In the genomic region with DNA sequence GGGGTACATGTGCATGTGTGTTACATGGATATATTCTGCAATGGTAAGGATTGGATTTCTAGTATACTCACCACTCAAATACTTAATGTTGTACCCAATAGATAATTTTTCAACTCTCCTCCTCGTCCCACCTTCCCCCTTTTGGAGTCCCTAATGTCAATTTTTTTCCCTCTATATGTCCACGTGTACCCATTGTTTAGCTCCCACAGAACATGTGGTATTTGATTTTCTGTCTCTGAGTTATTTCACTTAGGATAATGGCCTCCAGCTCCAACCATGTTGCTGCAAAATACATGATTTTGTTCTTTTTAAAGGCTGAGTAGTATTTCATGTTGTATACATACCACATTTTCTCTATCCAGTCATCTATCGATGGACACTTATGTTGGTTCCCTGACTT, we compare ENCODE assay signal across 29 cellular contexts.
DNase-seq lines count a peak whose midpoint lies in the region; ATAC-seq, FAIRE-seq and TF ChIP-seq lines count a peak whose summit lies in the region.
"Had no signal": no experiment of that assay in that cellular context is flagged by ENCODE, and none has a peak within 500 bp of the region (broad histone marks: within the 10 kb centered on the region; RNA-seq: fewer than 3 reads in every experiment).

No MANE protein-coding gene starts in this region.

- no peaks in the 10 kb centered on the region for H3K79me2 ChIP-seq in HepG2 (ENCODE audit: insufficient read depth, low read length)

- no peaks in the 10 kb centered on the region for H3K27me3 ChIP-seq in HepG2 (ENCODE audit: control insufficient read depth in 1 of 2, insufficient read depth in 2 of 2, low read length in 2 of 2)
- no peaks in the 10 kb centered on the region for H3K27me3 ChIP-seq in right lobe of liver
- H3K27me3 ChIP-seq: BE2C; BLaER1; BLaER1 treated with 17β-estradiol and CSF1 and Interleukin-3, amounts not matched to agents 10 nM and 100 nM had no signal

- no peak for TF ChIP-seq RAD21 in HepG2 (CRISPR knock-in tag; IDR thresholded peaks at IDR 0.05)

- CTCF ChIA-PET in HepG2 (lab: Yijun Ruan, JAX; ENCODE audit: low intra/inter-chr PET ratio, low total read pairs): no interaction called here

- H3K4me1 ChIP-seq in HepG2 (ENCODE audit: insufficient read depth, low read length) (no peaks in the 10 kb centered on the region), right lobe of liver (no peaks in the 10 kb centered on the region)
- H3K4me1 ChIP-seq: A549; BE2C; BLaER1; BLaER1 treated with 17β-estradiol and CSF1 and Interleukin-3, amounts not matched to agents 10 nM and 100 nM; Caco-2 had no signal

- H3K36me3 ChIP-seq in HepG2 (replicated peaks in 1 of 2; ENCODE audit: control insufficient read depth in 1 of 2, insufficient read depth in 2 of 2, low read length in 2 of 2) (no peaks in the 10 kb centered on the region), right lobe of liver (no peaks in the 10 kb centered on the region)
- H3K36me3 ChIP-seq: BE2C; BLaER1; BLaER1 treated with 17β-estradiol and CSF1 and Interleukin-3, amounts not matched to agents 10 nM and 100 nM had no signal

- H4K20me1 ChIP-seq in HepG2 (ENCODE audit: insufficient read depth, low read length): no peaks in the 10 kb centered on the region
- H4K20me1 ChIP-seq: BLaER1; BLaER1 treated with 17β-estradiol and CSF1 and Interleukin-3, amounts not matched to agents 10 nM and 100 nM had no signal

- H3K9ac ChIP-seq in HepG2 (ENCODE audit: insufficient read depth, low read depth, low read length): no peak overlapping the region
- H3K9ac ChIP-seq: BLaER1; BLaER1 treated with 17β-estradiol and CSF1 and Interleukin-3, amounts not matched to agents 10 nM and 100 nM had no signal

- intact Hi-C loops in HepG2 (cut with micrococcal nuclease; ENCODE audit: unreplicated experiment): no loop called here
- intact Hi-C loops in right lobe of liver (cut with DNase I): no loop called here

- TF ChIP-seq EP300 in HepG2 (IDR thresholded peaks at IDR 0.05; ENCODE audit: low read depth in 2 of 2, low read length in 2 of 2) (no peak), HepG2 (CRISPR knock-in tag; IDR thresholded peaks at IDR 0.05; ENCODE audit: borderline replicate concordance) (no peak)

- TF ChIP-seq POLR2A in HepG2 (IDR thresholded peaks at IDR 0.05; ENCODE audit: insufficient read depth in 1 of 2, low read depth in 2 of 2, low read length in 2 of 2) (no peak), right lobe of liver (IDR thresholded peaks at IDR 0.05) (no peak)

- no peak overlapping the region for H3K27ac ChIP-seq in HepG2 (ENCODE audit: extremely low read length, insufficient read depth, low read length)
- H3K27ac ChIP-seq in right lobe of liver: no peak overlapping the region
- H3K27ac ChIP-seq: 22Rv1; A549; BLaER1; BLaER1 treated with 17β-estradiol and CSF1 and Interleukin-3, amounts not matched to agents 10 nM and 100 nM; C4-2B had no signal

- no peaks in the 10 kb centered on the region; the same call in 1 of the 2 replicates for H3K9me3 ChIP-seq in HepG2 (ENCODE audit: low read length)
- H3K9me3 ChIP-seq in right lobe of liver: no peaks in the 10 kb centered on the region
- H3K9me3 ChIP-seq: A549, BE2C, BLaER1 had no signal

- WGBS in HepG2 (ENCODE audit: low lambda C conversion rate): 18% methylated on average over 3 of the region's 3 CpGs
- 55% methylated on average over 3 of the region's 3 CpGs for WGBS in right lobe of liver (ENCODE audit: insufficient coverage, low coverage, low lambda C conversion rate, missing lambda C conversion rate)

- H3K4me3 ChIP-seq in HepG2 (replicated peaks in 1 of 3; ENCODE audit: insufficient read depth in 1 of 3, low read depth in 2 of 3, low read length in 3 of 3) (no peak overlapping the region), right lobe of liver (no peak overlapping the region)
- H3K4me3 ChIP-seq: A549; BLaER1; BLaER1 treated with 17β-estradiol and CSF1 and Interleukin-3, amounts not matched to agents 10 nM and 100 nM had no signal

- POLR2A ChIA-PET in HepG2 (lab: Yijun Ruan, JAX): no interaction called here

- no TSS peak for BruUV-seq in HepG2 (replicated peaks; lab: Mats Ljungman, UMichigan)

- TF ChIP-seq CTCF in HepG2 (CRISPR knock-in tag; IDR thresholded peaks at IDR 0.05) (no peak), right lobe of liver (IDR thresholded peaks at IDR 0.05) (no peak)

- ATAC-seq in HepG2: no peak
- ATAC-seq in right lobe of liver: no peak
- ATAC-seq: A549; CD8-positive, alpha-beta T cell had no signal

- H3K4me2 ChIP-seq in HepG2 (ENCODE audit: low read depth, low read length): no peak overlapping the region
- H3K4me2 ChIP-seq: A549; BLaER1; BLaER1 treated with 17β-estradiol and CSF1 and Interleukin-3, amounts not matched to agents 10 nM and 100 nM had no signal

- in situ Hi-C loops in HepG2 (cut with HindIII; ENCODE audit: extremely low pct_ligation_motif_present, low pct_unique_long_range_greater_than_20kb): no loop called here

- no peak overlapping the region for H2AFZ ChIP-seq in HepG2 (ENCODE audit: low read length)

- DNase-seq in HepG2 (ENCODE audit: low spot score) (no peak), right lobe of liver (no peak)
- DNase-seq: 8988T; ACHN; AML-193; BE2C; C1 segment of cervical spinal cord; Caco-2; Calu3; CD4-positive, alpha-beta memory T cell; CD4-positive, alpha-beta T cell; CD4-positive, CD25-positive, alpha-beta regulatory T cell; CD8-positive, alpha-beta memory T cell; CD8-positive, alpha-beta T cell; COR-L47; DMS 273 treated with DMSO at 0.1 percent for 48 hours; DMS153; DMS53; DMS79; DMS79 treated with DMSO at 0.1 percent for 48 hours; DND-41; EL had no signal

- no peak for FAIRE-seq in HepG2 (lab: Jason Lieb, UNC)
- FAIRE-seq: A204.1, A549, D721Med had no signal

TF ChIP-seq in HepG2, 621 proteins besides CTCF, POLR2A, EP300 and RAD21:
- TF ChIP-seq, protein P1, sequence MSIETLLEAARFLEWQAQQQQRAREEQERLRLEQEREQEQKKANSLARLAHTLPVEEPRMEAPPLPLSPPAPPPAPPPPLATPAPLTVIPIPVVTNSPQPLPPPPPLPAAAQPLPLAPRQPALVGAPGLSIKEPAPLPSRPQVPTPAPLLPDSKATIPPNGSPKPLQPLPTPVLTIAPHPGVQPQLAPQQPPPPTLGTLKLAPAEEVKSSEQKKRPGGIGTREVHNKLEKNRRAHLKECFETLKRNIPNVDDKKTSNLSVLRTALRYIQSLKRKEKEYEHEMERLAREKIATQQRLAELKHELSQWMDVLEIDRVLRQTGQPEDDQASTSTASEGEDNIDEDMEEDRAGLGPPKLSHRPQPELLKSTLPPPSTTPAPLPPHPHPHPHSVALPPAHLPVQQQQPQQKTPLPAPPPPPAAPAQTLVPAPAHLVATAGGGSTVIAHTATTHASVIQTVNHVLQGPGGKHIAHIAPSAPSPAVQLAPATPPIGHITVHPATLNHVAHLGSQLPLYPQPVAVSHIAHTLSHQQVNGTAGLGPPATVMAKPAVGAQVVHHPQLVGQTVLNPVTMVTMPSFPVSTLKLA (IDR thresholded peaks at IDR 0.05): peak; percentile 96
- no peak for TF ChIP-seq ZNF577 (CRISPR knock-in tag; IDR thresholded peaks at IDR 0.05; ENCODE audit: borderline replicate concordance, low read depth)
- TF ChIP-seq, protein P2, sequence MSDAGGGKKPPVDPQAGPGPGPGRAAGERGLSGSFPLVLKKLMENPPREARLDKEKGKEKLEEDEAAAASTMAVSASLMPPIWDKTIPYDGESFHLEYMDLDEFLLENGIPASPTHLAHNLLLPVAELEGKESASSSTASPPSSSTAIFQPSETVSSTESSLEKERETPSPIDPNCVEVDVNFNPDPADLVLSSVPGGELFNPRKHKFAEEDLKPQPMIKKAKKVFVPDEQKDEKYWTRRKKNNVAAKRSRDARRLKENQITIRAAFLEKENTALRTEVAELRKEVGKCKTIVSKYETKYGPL (CRISPR knock-in tag; IDR thresholded peaks at IDR 0.05): no peak
TF ChIP-seq in HepG2: peak in this region for 1.
